In the genomic region with DNA sequence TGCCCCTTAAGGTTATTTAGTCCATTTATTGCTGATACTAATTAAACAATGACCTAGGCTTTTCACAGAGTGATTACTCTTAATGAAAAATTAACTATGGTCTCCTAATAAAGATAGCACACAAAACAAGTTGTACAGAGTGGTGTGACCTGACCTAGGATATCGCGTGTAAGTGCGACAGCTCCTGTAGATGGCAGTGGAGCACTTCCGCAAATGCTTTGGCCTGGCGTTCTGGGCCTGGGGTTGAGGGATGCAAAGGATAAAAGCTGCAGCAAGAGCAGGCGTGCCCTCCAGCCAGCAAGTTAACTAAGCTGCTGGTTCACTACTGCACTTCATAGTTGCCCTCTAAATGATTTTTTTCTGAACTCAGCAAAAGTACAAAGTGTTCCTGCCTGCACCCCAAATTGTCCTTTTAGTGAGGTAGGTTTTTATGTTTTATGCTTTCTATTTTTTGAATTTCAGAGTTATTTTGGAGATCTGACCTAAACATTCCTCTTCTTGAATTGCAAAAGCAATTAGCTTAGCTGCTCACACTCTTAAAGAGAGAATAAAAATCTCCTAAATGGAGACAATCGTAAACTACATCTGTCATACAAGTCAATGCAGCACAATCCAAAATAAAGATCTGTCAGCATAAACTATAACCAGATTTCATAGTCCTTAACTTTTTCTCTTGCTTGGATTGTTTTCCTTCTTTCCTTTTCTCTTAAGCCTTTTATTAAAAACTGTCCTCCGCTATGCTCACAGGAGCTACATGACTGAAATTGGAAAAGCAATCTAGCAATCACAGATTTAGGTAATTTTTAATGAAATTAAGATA, we compare ENCODE assay signal across 8 cellular contexts.
DNase-seq lines count a peak whose midpoint lies in the region; ATAC-seq and TF ChIP-seq lines count a peak whose summit lies in the region.

No MANE protein-coding gene starts in this region.

- no peaks in the 10 kb centered on the region for H3K36me3 ChIP-seq in left ventricle myocardium inferior

- no peak overlapping the region for H3K27ac Mint-ChIP-seq in activated naive CD8-positive, alpha-beta T cell treated with anti-CD3 and anti-CD28 coated beads, Interleukin-2, amount 50 U/mL, for 24 hours

- TF ChIP-seq CTCF in GM13976 (IDR thresholded peaks at IDR 0.05; ENCODE audit: borderline replicate concordance, control extremely low read depth, extremely low read depth, insufficient read depth, missing control alignments) (peak; percentile 41), left ventricle myocardium inferior (IDR thresholded peaks at IDR 0.05; ENCODE audit: borderline replicate concordance) (peak; percentile 81)

- no peak overlapping the region for H3K27ac ChIP-seq in left ventricle myocardium inferior (replicated peaks)

- no peaks in the 10 kb centered on the region for H3K9me3 Mint-ChIP-seq in activated naive CD8-positive, alpha-beta T cell treated with anti-CD3 and anti-CD28 coated beads, Interleukin-2, amount 50 U/mL, for 24 hours

- intact Hi-C loops in left ventricle myocardium inferior (cut with micrococcal nuclease): loop anchor here (10.0 kb wide), 1 partner anchor 544 kb away; no protein-coding TSS in a partner anchor

- ATAC-seq in HG03342 (IDR thresholded peaks at IDR 0.05; ENCODE audit: unreplicated experiment): peak; percentile 88
- ATAC-seq in activated naive CD8-positive, alpha-beta T cell treated with anti-CD3 and anti-CD28 coated beads, Interleukin-2, amount 50 U/mL, for 24 hours: peak; percentile 28

- H3K4me1 ChIP-seq in left ventricle myocardium inferior: no peaks in the 10 kb centered on the region

- H3K27me3 Mint-ChIP-seq in activated naive CD8-positive, alpha-beta T cell treated with anti-CD3 and anti-CD28 coated beads, Interleukin-2, amount 50 U/mL, for 24 hours: no peaks in the 10 kb centered on the region

- no peak overlapping the region for H3K4me3 Mint-ChIP-seq in activated naive CD8-positive, alpha-beta T cell treated with anti-CD3 and anti-CD28 coated beads, Interleukin-2, amount 50 U/mL, for 24 hours

- H3K4me1 Mint-ChIP-seq in activated naive CD8-positive, alpha-beta T cell treated with anti-CD3 and anti-CD28 coated beads, Interleukin-2, amount 50 U/mL, for 24 hours: no peaks in the 10 kb centered on the region

- in situ Hi-C loops in ACHN (cut with HindIII; ENCODE audit: low pct_ligation_motif_present, low pct_unique_long_range_greater_than_20kb, low sequenced_read_pairs): no loop called here
- in situ Hi-C loops in GM13976 (cut with MboI; ENCODE audit: low sequenced_read_pairs, unreplicated experiment): no loop called here

- no peaks in the 10 kb centered on the region for H3K9me3 ChIP-seq in left ventricle myocardium inferior (replicated peaks)

- DNase-seq in ACHN (peak; percentile 83), GM13976 (ENCODE audit: low spot score) (no peak), NCI-H510A (lab: John Stamatoyannopoulos, UW) (peak; percentile 65), left ventricle myocardium inferior (peak; percentile 60), retina (peak; percentile 84)
- DNase-seq in activated naive CD8-positive, alpha-beta T cell treated with anti-CD3 and anti-CD28 coated beads, Interleukin-2, amount 50 U/mL, for 24 hours: peak; percentile 5
- no peak for DNase-seq in activated effector memory CD4-positive, alpha-beta T cell treated with Interleukin-2 at 50 U/mL for 16 hours

- H3K27me3 ChIP-seq in left ventricle myocardium inferior (ENCODE audit: low read depth): no peaks in the 10 kb centered on the region

- no peak overlapping the region for H3K4me3 ChIP-seq in left ventricle myocardium inferior

- no peaks in the 10 kb centered on the region for H3K36me3 Mint-ChIP-seq in activated naive CD8-positive, alpha-beta T cell treated with anti-CD3 and anti-CD28 coated beads, Interleukin-2, amount 50 U/mL, for 24 hours (ENCODE audit: low read depth)

Comparison
In these comparisons a context has a peak if more than half of its experiments do, and no peak if none do; other contexts are left out.
1. DNase-seq: peak in ACHN (single experiment), NCI-H510A (single experiment), activated naive CD8-positive, alpha-beta T cell treated with anti-CD3 and anti-CD28 coated beads, Interleukin-2, amount 50 U/mL, for 24 hours (single experiment), left ventricle myocardium inferior (single experiment) and retina (single experiment); none in GM13976 (single experiment) and activated effector memory CD4-positive, alpha-beta T cell treated with Interleukin-2 at 50 U/mL for 16 hours (single experiment).